ENCODE assay signal across 8 cellular contexts in the genomic region with DNA sequence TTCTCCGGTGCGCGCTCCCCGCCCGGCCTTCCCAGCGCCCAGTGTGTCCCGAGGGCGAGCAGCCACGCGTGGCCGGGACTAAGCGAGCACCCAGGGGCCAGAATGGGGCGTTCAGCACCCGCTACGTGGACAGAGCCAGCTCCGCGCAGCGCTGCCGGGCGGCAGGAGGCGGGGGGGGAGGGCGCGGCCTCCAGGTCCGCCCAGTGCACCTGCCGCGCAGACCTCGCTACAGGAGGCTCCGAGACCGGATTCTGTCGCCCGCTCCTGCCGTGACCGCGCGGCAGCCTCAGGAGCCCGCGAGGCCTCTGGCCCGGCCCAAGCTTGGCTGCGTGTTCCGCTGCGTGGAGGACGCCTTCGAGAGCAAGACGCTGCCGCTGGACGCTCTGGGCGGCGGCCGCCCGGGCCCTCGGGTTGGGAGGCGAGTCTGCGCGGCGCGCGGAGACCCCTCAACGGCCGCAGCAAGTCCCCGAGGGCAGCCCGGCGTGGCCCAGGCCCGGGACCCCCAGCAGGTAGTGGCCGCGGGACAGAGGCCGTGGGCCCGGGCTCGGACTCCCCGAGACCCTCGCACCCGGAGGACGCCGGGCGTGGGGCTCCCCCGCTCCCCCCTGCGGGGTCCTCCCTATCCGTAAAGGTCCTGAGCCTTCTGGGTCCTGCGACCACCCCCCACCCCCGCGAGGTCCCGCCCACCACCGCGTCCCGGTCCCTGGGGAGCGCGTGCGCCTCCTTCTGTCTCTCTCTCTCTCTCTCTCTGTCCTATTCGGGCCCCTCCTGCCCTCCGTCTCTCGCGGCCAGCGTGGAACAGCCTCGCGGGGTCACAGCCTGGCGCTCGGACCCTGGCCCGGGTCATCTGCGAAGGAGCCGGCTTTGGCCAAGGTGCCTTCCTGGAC. TPM values are rescaled to one million over a fixed set of nuclear protein-coding genes. Genes with fewer than 3 reads are reported as not detected.
A peak's percentile ranks its signal among the peaks of the same experiment; 100 is the strongest.
DNase-seq lines count a peak whose midpoint lies in the region; ATAC-seq and TF ChIP-seq lines count a peak whose summit lies in the region.

No MANE protein-coding gene starts in this region.

- no peak for ATAC-seq in HG02970 (IDR thresholded peaks at IDR 0.05; ENCODE audit: low FRiP score, unreplicated experiment)

- TF ChIP-seq CTCF in foreskin fibroblast (IDR thresholded peaks at IDR 0.05; ENCODE audit: low read depth, low read length): no peak
- TF ChIP-seq CTCF in progenitor cell of endocrine pancreas (IDR thresholded peaks at IDR 0.05; ENCODE audit: unreplicated experiment): no peak
- TF ChIP-seq CTCF in lower leg skin (IDR thresholded peaks at IDR 0.05): no peak

- intact Hi-C loops in lower leg skin (cut with DNase I; ENCODE audit: low total_unique reads): no loop called here

- no peak for TF ChIP-seq POLR2A in lower leg skin (IDR thresholded peaks at IDR 0.05)

- peak; percentile 23 for DNase-seq in NCI-H510A (lab: John Stamatoyannopoulos, UW)
- no peak for DNase-seq in NCI-H510A treated with DMSO at 0.1 percent for 48 hours (lab: John Stamatoyannopoulos, UW)
- peak; percentile 48 to 65 for DNase-seq in activated T-cell treated with anti-CD3 and anti-CD28 coated beads, Interleukin-2, amount 50 U/mL, for 48 hours
- peak; percentile 23 to 67 for DNase-seq in foreskin fibroblast
- DNase-seq in progenitor cell of endocrine pancreas (ENCODE audit: low spot score, unreplicated experiment): peak; percentile 65
- DNase-seq in Kasumi-1 (lab: John Stamatoyannopoulos, UW): no peak
- no peak for DNase-seq in lower leg skin (ENCODE audit: low spot score in 2 of 2)

- no peak overlapping the region for H3K27ac Mint-ChIP-seq in progenitor cell of endocrine pancreas

- H3K27me3 Mint-ChIP-seq in progenitor cell of endocrine pancreas: peaks cover 66% of the 10 kb centered on the region

- peak overlapping the region; percentile 42 for H3K4me3 Mint-ChIP-seq in progenitor cell of endocrine pancreas (ENCODE audit: low read depth)

- H3K4me1 Mint-ChIP-seq in progenitor cell of endocrine pancreas (ENCODE audit: low read depth): peaks cover 5% of the 10 kb centered on the region

- H3K4me3 ChIP-seq in foreskin fibroblast (ENCODE audit: low read depth in 1 of 2, low read length in 2 of 2) (peak overlapping the region in 1 of 2 donors; percentile 29), lower leg skin (ENCODE audit: low read depth, poor library complexity, severe bottlenecking) (no peak overlapping the region)

- H3K36me3 Mint-ChIP-seq in progenitor cell of endocrine pancreas (ENCODE audit: insufficient read depth): peaks cover 12% of the 10 kb centered on the region

- 2 to 3% methylated on average over 22 to 45 of the region's 99 CpGs for WGBS in lower leg skin, 2 donors

- H3K9me3 Mint-ChIP-seq in progenitor cell of endocrine pancreas (ENCODE audit: low read depth): no peaks in the 10 kb centered on the region

RNA-seq across cellular contexts. Expression of gene DPYSL4, which starts 0.9 kb away (rescaled TPM):
- total RNA-seq in progenitor cell of endocrine pancreas (54.6 and 55.9 TPM in 2 replicates), lower leg skin (1 to 10 TPM in 2 of 4 donors, not detected in 2; 1.1 to 1.3 TPM)

Comparison
In these comparisons a context has a peak if more than half of its experiments do, and no peak if none do; other contexts are left out.
1. DNase-seq: peak in NCI-H510A (single experiment), activated T-cell treated with anti-CD3 and anti-CD28 coated beads, Interleukin-2, amount 50 U/mL, for 48 hours (2 of 2), foreskin fibroblast (2 of 2) and progenitor cell of endocrine pancreas (single experiment); none in NCI-H510A treated with DMSO at 0.1 percent for 48 hours (single experiment), Kasumi-1 (0 of 2) and lower leg skin (0 of 2).
2. RNA of gene DPYSL4, which starts 0.9 kb away (total RNA-seq): 54.6 to 55.9 TPM in progenitor cell of endocrine pancreas; 1.1 to 1.3 TPM in lower leg skin; every median in the first group is over 10 times any median in the second.